Comparison of ENCODE assay signal across 1 cellular context in the genomic region with DNA sequence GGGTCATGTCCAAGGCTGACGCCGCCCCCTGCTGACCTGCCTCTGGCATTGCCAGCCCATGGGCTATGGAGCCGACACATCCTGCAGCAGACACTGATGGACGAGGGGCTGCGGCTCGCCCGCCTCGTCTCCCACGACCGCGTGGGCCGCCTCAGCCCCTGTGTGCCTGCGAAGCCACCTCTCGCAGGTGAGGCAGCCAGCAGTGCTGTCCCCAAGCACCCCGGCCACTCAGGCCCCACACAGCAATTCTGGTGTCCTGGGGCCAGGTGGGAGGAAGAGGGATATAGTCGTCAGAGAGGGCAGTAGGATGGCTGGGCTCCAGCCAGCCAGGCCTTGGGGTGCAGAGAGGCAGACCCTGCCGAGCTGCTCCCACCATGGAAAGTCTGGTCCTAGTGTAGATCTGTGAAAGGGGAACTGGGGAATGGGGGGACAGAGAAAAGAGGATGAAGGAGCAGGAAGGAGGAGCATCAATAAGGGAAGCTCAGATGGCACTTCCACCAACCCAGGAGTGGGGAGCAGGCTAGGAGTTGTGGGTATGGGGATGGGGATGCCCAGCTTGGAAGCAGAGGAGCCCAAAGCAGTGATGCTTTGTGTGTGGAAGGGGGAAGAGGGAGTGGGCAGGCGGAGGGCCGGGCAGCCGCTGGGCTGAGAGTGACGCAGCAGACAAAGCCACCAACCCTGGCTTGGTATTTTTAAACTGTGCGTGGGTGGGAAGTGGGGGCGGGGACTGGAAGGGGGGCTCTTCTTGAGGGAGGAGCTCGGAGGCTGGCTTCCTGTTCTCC.
A peak's percentile ranks its signal among the peaks of the same experiment; 100 is the strongest.
TF ChIP-seq lines count a peak whose summit lies in the region.

No MANE protein-coding gene starts in this region.

TF ChIP-seq in GM12878, 131 proteins besides CTCF, POLR2A, EP300 and RAD21 (continues in another document):
- TF ChIP-seq ZNF274 (IDR thresholded peaks at IDR 0.05; ENCODE audit: insufficient read depth, insufficient read length) (no peak), PAX8 (IDR thresholded peaks at IDR 0.05) (no peak), IRF5 (IDR thresholded peaks at IDR 0.05; ENCODE audit: borderline replicate concordance) (no peak), IKZF1 (conservative IDR thresholded peaks at IDR 0.05) (peak; percentile 61), NR2C1 (IDR thresholded peaks at IDR 0.05) (no peak), CREB1 (IDR thresholded peaks at IDR 0.05; ENCODE audit: low read depth) (no peak), NFIC (IDR thresholded peaks at IDR 0.05; ENCODE audit: low read depth, low read length) (no peak), PAX5 (IDR thresholded peaks at IDR 0.05; ENCODE audit: borderline replicate concordance, low read depth, low read length) (0 out of 2 replicates have a peak, but pooled peaks have one; percentile 41), TCF3 (IDR thresholded peaks at IDR 0.05; ENCODE audit: borderline replicate concordance, insufficient read depth, low read depth, low read length) (0 out of 2 replicates have a peak, but pooled peaks have one; percentile 2), BCLAF1 (IDR thresholded peaks at IDR 0.05) (no peak), SPI1 (IDR thresholded peaks at IDR 0.05; ENCODE audit: borderline replicate concordance, insufficient read depth, low read depth, low read length) (peak; percentile 57; the same call in 1 of the 2 replicates), POLR2AphosphoS2 (IDR thresholded peaks at IDR 0.05; ENCODE audit: low read depth, low read length) (peak; percentile 30; the same call in 1 of the 2 replicates), EED (IDR thresholded peaks at IDR 0.05; ENCODE audit: low read depth) (peak; percentile 66), ZNF687 (IDR thresholded peaks at IDR 0.05) (0 out of 2 replicates have a peak, but pooled peaks have one; percentile 13), CHD2 (IDR thresholded peaks at IDR 0.05; ENCODE audit: borderline replicate concordance, low read depth, low read length) (0 out of 2 replicates have a peak, but pooled peaks have one; percentile 12), POU2F2 (IDR thresholded peaks at IDR 0.05; ENCODE audit: borderline replicate concordance, low read depth, low read length) (peak; percentile 36; the same call in 1 of the 3 replicates), TAF1 (IDR thresholded peaks at IDR 0.05; ENCODE audit: borderline replicate concordance, low read depth, low read length) (peak; percentile 40; the same call in 1 of the 2 replicates), SMC3 (IDR thresholded peaks at IDR 0.05; ENCODE audit: borderline replicate concordance, low read length) (peak; percentile 68; the same call in 1 of the 2 replicates), STAT1 (conservative IDR thresholded peaks at IDR 0.05) (no peak), SP1 (IDR thresholded peaks at IDR 0.05; ENCODE audit: low read depth, low read length) (no peak), RCOR1 (conservative IDR thresholded peaks at IDR 0.05; ENCODE audit: low read depth, low read length) (0 out of 2 replicates have a peak, but pooled peaks have one; percentile 50), BCL11A (IDR thresholded peaks at IDR 0.05; ENCODE audit: low read depth, low read length) (no peak), CREM (IDR thresholded peaks at IDR 0.05; ENCODE audit: low read depth) (peak; percentile 49; the same call in 1 of the 2 replicates), NKRF (conservative IDR thresholded peaks at IDR 0.05) (no peak), MEF2A (IDR thresholded peaks at IDR 0.05; ENCODE audit: insufficient read depth, low read depth, low read length) (peak; percentile 64), HDGF (IDR thresholded peaks at IDR 0.05) (peak; percentile 97), CBX3 (IDR thresholded peaks at IDR 0.05; ENCODE audit: borderline replicate concordance, low read depth) (no peak), KAT2A (conservative IDR thresholded peaks at IDR 0.05; ENCODE audit: control insufficient read depth, low read depth, low read length) (no peak), PKNOX1 (IDR thresholded peaks at IDR 0.05) (peak; percentile 73), EGR1 (IDR thresholded peaks at IDR 0.05; ENCODE audit: borderline replicate concordance in 1 of 2, low read depth in 2 of 2, low read length in 2 of 2) (peak in 1 of 2 experiments; percentile 99; a peak in 2 of 3 replicates), ZBED1 (IDR thresholded peaks at IDR 0.05; ENCODE audit: borderline replicate concordance) (peak; percentile 52; the same call in 1 of the 2 replicates), LARP7 (IDR thresholded peaks at IDR 0.05) (peak; percentile 77; the same call in 1 of the 2 replicates), GATAD2B (conservative IDR thresholded peaks at IDR 0.05; ENCODE audit: low read depth) (peak; percentile 81)
- TF ChIP-seq, protein P1, sequence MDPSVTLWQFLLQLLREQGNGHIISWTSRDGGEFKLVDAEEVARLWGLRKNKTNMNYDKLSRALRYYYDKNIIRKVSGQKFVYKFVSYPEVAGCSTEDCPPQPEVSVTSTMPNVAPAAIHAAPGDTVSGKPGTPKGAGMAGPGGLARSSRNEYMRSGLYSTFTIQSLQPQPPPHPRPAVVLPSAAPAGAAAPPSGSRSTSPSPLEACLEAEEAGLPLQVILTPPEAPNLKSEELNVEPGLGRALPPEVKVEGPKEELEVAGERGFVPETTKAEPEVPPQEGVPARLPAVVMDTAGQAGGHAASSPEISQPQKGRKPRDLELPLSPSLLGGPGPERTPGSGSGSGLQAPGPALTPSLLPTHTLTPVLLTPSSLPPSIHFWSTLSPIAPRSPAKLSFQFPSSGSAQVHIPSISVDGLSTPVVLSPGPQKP (IDR thresholded peaks at IDR 0.05; ENCODE audit: low read depth, low read length) = no peak
- TF ChIP-seq, protein P2, sequence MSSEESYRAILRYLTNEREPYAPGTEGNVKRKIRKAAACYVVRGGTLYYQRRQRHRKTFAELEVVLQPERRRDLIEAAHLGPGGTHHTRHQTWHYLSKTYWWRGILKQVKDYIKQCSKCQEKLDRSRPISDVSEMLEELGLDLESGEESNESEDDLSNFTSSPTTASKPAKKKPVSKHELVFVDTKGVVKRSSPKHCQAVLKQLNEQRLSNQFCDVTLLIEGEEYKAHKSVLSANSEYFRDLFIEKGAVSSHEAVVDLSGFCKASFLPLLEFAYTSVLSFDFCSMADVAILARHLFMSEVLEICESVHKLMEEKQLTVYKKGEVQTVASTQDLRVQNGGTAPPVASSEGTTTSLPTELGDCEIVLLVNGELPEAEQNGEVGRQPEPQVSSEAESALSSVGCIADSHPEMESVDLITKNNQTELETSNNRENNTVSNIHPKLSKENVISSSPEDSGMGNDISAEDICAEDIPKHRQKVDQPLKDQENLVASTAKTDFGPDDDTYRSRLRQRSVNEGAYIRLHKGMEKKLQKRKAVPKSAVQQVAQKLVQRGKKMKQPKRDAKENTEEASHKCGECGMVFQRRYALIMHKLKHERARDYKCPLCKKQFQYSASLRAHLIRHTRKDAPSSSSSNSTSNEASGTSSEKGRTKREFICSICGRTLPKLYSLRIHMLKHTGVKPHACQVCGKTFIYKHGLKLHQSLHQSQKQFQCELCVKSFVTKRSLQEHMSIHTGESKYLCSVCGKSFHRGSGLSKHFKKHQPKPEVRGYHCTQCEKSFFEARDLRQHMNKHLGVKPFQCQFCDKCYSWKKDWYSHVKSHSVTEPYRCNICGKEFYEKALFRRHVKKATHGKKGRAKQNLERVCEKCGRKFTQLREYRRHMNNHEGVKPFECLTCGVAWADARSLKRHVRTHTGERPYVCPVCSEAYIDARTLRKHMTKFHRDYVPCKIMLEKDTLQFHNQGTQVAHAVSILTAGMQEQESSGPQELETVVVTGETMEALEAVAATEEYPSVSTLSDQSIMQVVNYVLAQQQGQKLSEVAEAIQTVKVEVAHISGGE (CRISPR knock-in tag; IDR thresholded peaks at IDR 0.05) = 0 out of 2 replicates have a peak, but pooled peaks have one; percentile 6
